ENCODE assay signal across 25 cellular contexts in genomic region chr7:5610500-5611186, GRCh38. TPM values are rescaled to one million over a fixed set of nuclear protein-coding genes. Genes with fewer than 3 reads are reported as not detected.
DNase-seq lines count a peak whose midpoint lies in the region; TF ChIP-seq lines count a peak whose summit lies in the region.
"Had no signal": no experiment of that assay in that cellular context is flagged by ENCODE, and none has a peak within 500 bp of the region (broad histone marks: within the 10 kb centered on the region; RNA-seq: fewer than 3 reads in every experiment).

No MANE protein-coding gene starts in this region.

- no peak for TF ChIP-seq EP300 in neural cell (conservative IDR thresholded peaks at IDR 0.05; ENCODE audit: poor library complexity, severe bottlenecking)

- peaks cover 40% of the 10 kb centered on the region for H3K4me1 ChIP-seq in BLaER1
- no peaks in the 10 kb centered on the region for H3K4me1 ChIP-seq in Caco-2
- H3K4me1 ChIP-seq: gastroesophageal sphincter had no signal

- H3K9ac ChIP-seq in BLaER1 (no peak overlapping the region), neural cell (ENCODE audit: low read length) (no peak overlapping the region)

- no peaks in the 10 kb centered on the region for H3K36me3 Mint-ChIP-seq in chondrocyte (ENCODE audit: low read depth)
- peaks cover 35% of the 10 kb centered on the region for H3K36me3 Mint-ChIP-seq in Caco-2 (ENCODE audit: insufficient read depth, unreplicated experiment)
- H3K36me3 Mint-ChIP-seq: natural killer cell treated with Interleukin-12 subunit alpha and Interleukin-12 subunit beta and Interleukin-15 and Interleukin-18, amount 100 ng/mL, for 72 hours had no signal

- H3K79me2 ChIP-seq in neural cell (replicated peaks; ENCODE audit: insufficient read depth, low read length): no peaks in the 10 kb centered on the region

- intact Hi-C loops in Caco-2 (cut with micrococcal nuclease; ENCODE audit: unreplicated experiment): no loop called here

- H3K27ac Mint-ChIP-seq in chondrocyte (ENCODE audit: unreplicated experiment) (peak overlapping the region; percentile 61), Caco-2 (ENCODE audit: unreplicated experiment) (no peak overlapping the region)
- H3K27ac Mint-ChIP-seq: activated CD4-positive, alpha-beta memory T cell treated with anti-CD3 and anti-CD28 coated beads, Interleukin-2, amount 10 ng/mL, durations not matched to agents 7 days and 5 days; B cell; natural killer cell treated with Interleukin-12 subunit alpha and Interleukin-12 subunit beta and Interleukin-15 and Interleukin-18, amount 100 ng/mL, for 72 hours; stimulated activated naive CD8-positive, alpha-beta T cell treated with anti-CD3 and anti-CD28 coated beads, Interleukin-15, Interleukin-2, amounts not matched to agents 100 ng/mL and 50 ng/mL, for 24 hours; T-helper 2 cell treated with Interferon-gamma antibody and Interleukin-4, amounts not matched to agents 5 μg/mL and 100 μg/mL, for 36 hours had no signal

- H3K4me3 ChIP-seq in BLaER1 (no peak overlapping the region), neural cell (ENCODE audit: low read length) (no peak overlapping the region), Caco-2 (ENCODE audit: low read depth, low read length) (no peak overlapping the region)
- H3K4me3 ChIP-seq: gastroesophageal sphincter, lung, testis had no signal

- no peaks in the 10 kb centered on the region for H3F3A ChIP-seq in neural cell (ENCODE audit: insufficient read depth, low read length, poor library complexity, severe bottlenecking)

- POLR2A ChIA-PET in Caco-2 (lab: Charles Lee) (no interaction called here), HEK293T (lab: Yijun Ruan, JAX) (no interaction called here)

- H3K4me2 ChIP-seq in BLaER1 (peak overlapping the region; percentile 71), neural cell (ENCODE audit: low read length) (no peak overlapping the region)

- peak overlapping the region; percentile 49; the same call in 1 of the 2 replicates for H3K27ac ChIP-seq in BLaER1
- no peak overlapping the region for H3K27ac ChIP-seq in neural cell (ENCODE audit: low read length)
- H3K27ac ChIP-seq: gastroesophageal sphincter, testis had no signal

- TF ChIP-seq CTCF in chondrocyte (IDR thresholded peaks at IDR 0.05): no peak
- TF ChIP-seq CTCF in neural cell (IDR thresholded peaks at IDR 0.05; ENCODE audit: poor library complexity, severe bottlenecking): no peak
- TF ChIP-seq CTCF in Caco-2 (IDR thresholded peaks at IDR 0.05; ENCODE audit: insufficient read depth in 1 of 2, low read depth in 1 of 2, low read length in 1 of 2, severe bottlenecking in 1 of 2, unreplicated experiment in 1 of 2): no peak

- H3K36me3 ChIP-seq in BLaER1 (peaks cover 31% of the 10 kb centered on the region; the same call in 1 of the 2 replicates), neural cell (ENCODE audit: insufficient read depth, low read length) (no peaks in the 10 kb centered on the region), Caco-2 (ENCODE audit: control insufficient read depth, insufficient read depth, low read length) (no peaks in the 10 kb centered on the region)

- no peaks in the 10 kb centered on the region for H3K9me2 ChIP-seq in neural cell (ENCODE audit: insufficient read depth, low read length)

- H3K9me3 ChIP-seq in BLaER1 (no peaks in the 10 kb centered on the region), neural cell (ENCODE audit: low read length) (no peaks in the 10 kb centered on the region), Caco-2 (no peaks in the 10 kb centered on the region)
- H3K9me3 ChIP-seq: gastroesophageal sphincter, testis had no signal

- H4K20me1 ChIP-seq in BLaER1: peaks cover 31% of the 10 kb centered on the region; the same call in 1 of the 2 replicates
- H4K20me1 ChIP-seq in neural cell (ENCODE audit: insufficient read depth): no peaks in the 10 kb centered on the region

- H3K27me3 Mint-ChIP-seq in chondrocyte (ENCODE audit: low read depth) (no peaks in the 10 kb centered on the region), Caco-2 (ENCODE audit: insufficient read depth, unreplicated experiment) (no peaks in the 10 kb centered on the region)
- H3K27me3 Mint-ChIP-seq: activated CD4-positive, alpha-beta memory T cell treated with anti-CD3 and anti-CD28 coated beads, Interleukin-2, amount 10 ng/mL, durations not matched to agents 7 days and 5 days; B cell; natural killer cell treated with Interleukin-12 subunit alpha and Interleukin-12 subunit beta and Interleukin-15 and Interleukin-18, amount 100 ng/mL, for 72 hours; stimulated activated naive CD8-positive, alpha-beta T cell treated with anti-CD3 and anti-CD28 coated beads, Interleukin-15, Interleukin-2, amounts not matched to agents 100 ng/mL and 50 ng/mL, for 24 hours had no signal

- DNase-seq in NCI-H2171 (lab: John Stamatoyannopoulos, UW): peak; percentile 46
- no peak for DNase-seq in chondrocyte (ENCODE audit: low spot score)
- DNase-seq in effector CD4-positive, alpha-beta T cell: no peak
- no peak for DNase-seq in Caco-2
- no peak for DNase-seq in HEK293T (ENCODE audit: extremely low spot score)
- DNase-seq: activated CD4-positive, alpha-beta memory T cell treated with anti-CD3 and anti-CD28 coated beads, Interleukin-2, amount 10 ng/mL, durations not matched to agents 7 days and 5 days; activated CD4-positive, alpha-beta T cell treated with anti-CD3 and anti-CD28 coated beads for 1 hour; activated CD8-positive, alpha-beta memory T cell treated with anti-CD3 and anti-CD28 coated beads, Interleukin-2, amount 50 U/mL, for 4 hours; activated naive CD4-positive, alpha-beta T cell treated with anti-CD3 and anti-CD28 coated beads, Interleukin-2, amount 50 U/mL, for 16 hours; amygdala; HCEC 1CT; hippocampal formation; NCI-H1048; PC-3; Right ventricle myocardium superior; stimulated activated CD4-positive, alpha-beta T cell treated with anti-CD3 and anti-CD28 coated beads, Interleukin-1b, Interleukin-23, amount 100 ng/mL, for 48 hours; testis had no signal

- no peak for TF ChIP-seq RAD21 in neural cell (conservative IDR thresholded peaks at IDR 0.05)

- H3K4me1 Mint-ChIP-seq in chondrocyte (ENCODE audit: low read depth) (peaks cover 9% of the 10 kb centered on the region), Caco-2 (ENCODE audit: low read depth, unreplicated experiment) (no peaks in the 10 kb centered on the region)
- H3K4me1 Mint-ChIP-seq: B cell had no signal

- H3K27me3 ChIP-seq in BLaER1 (no peaks in the 10 kb centered on the region), neural cell (ENCODE audit: insufficient read depth, low read depth, low read length) (no peaks in the 10 kb centered on the region), Caco-2 (replicated peaks; ENCODE audit: control insufficient read depth, insufficient read depth, low read length) (no peaks in the 10 kb centered on the region)
- H3K27me3 ChIP-seq: testis had no signal

- H2AFZ ChIP-seq in neural cell (ENCODE audit: low read depth, low read length): no peak overlapping the region

- H3K9me3 Mint-ChIP-seq in chondrocyte (ENCODE audit: low read depth) (no peaks in the 10 kb centered on the region), Caco-2 (ENCODE audit: unreplicated experiment) (no peaks in the 10 kb centered on the region)
- H3K9me3 Mint-ChIP-seq: activated CD4-positive, alpha-beta memory T cell treated with anti-CD3 and anti-CD28 coated beads, Interleukin-2, amount 10 ng/mL, durations not matched to agents 7 days and 5 days; natural killer cell treated with Interleukin-12 subunit alpha and Interleukin-12 subunit beta and Interleukin-15 and Interleukin-18, amount 100 ng/mL, for 72 hours; stimulated activated naive CD8-positive, alpha-beta T cell treated with anti-CD3 and anti-CD28 coated beads, Interleukin-15, Interleukin-2, amounts not matched to agents 100 ng/mL and 50 ng/mL, for 24 hours; T-helper 2 cell treated with Interferon-gamma antibody and Interleukin-4, amounts not matched to agents 5 μg/mL and 100 μg/mL, for 36 hours had no signal

- no TSS peak for BruUV-seq in Caco-2 (replicated peaks; lab: Mats Ljungman, UMichigan)

- no peak overlapping the region for H3K4me3 Mint-ChIP-seq in chondrocyte (ENCODE audit: unreplicated experiment)
- no peak overlapping the region for H3K4me3 Mint-ChIP-seq in Caco-2 (ENCODE audit: unreplicated experiment)
- H3K4me3 Mint-ChIP-seq: activated CD4-positive, alpha-beta memory T cell treated with anti-CD3 and anti-CD28 coated beads, Interleukin-2, amount 10 ng/mL, durations not matched to agents 7 days and 5 days; B cell; natural killer cell treated with Interleukin-12 subunit alpha and Interleukin-12 subunit beta and Interleukin-15 and Interleukin-18, amount 100 ng/mL, for 72 hours; stimulated activated naive CD8-positive, alpha-beta T cell treated with anti-CD3 and anti-CD28 coated beads, Interleukin-15, Interleukin-2, amounts not matched to agents 100 ng/mL and 50 ng/mL, for 24 hours; T-helper 2 cell treated with Interferon-gamma antibody and Interleukin-4, amounts not matched to agents 5 μg/mL and 100 μg/mL, for 36 hours had no signal

- CTCF ChIA-PET in Caco-2 (lab: Charles Lee) (no interaction called here), HEK293T (lab: Yijun Ruan, JAX) (interaction anchor here (0.7 to 1.5 kb wide), 3 partner anchors 26 to 54 kb away, joined by 3 to 5 read pairs (median 4); no protein-coding TSS in a partner anchor)

TF ChIP-seq in neural cell, 6 proteins besides CTCF, POLR2A, EP300 and RAD21 (continues in another document):
- TF ChIP-seq TAF1 (IDR thresholded peaks at IDR 0.05; ENCODE audit: low read depth): no peak

TF ChIP-seq in HEK293T, 16 proteins besides CTCF, POLR2A, EP300 and RAD21:
- TF ChIP-seq LEF1 (IDR thresholded peaks at IDR 0.05; ENCODE audit: borderline replicate concordance) (no peak), BHLHE40 (IDR thresholded peaks at IDR 0.05; ENCODE audit: borderline replicate concordance) (no peak), SUZ12 (IDR thresholded peaks at IDR 0.05) (no peak), L3MBTL2 (conservative IDR thresholded peaks at IDR 0.05) (no peak), PKNOX1 (IDR thresholded peaks at IDR 0.05) (no peak), FOXK2 (IDR thresholded peaks at IDR 0.05) (no peak), FOXM1 (IDR thresholded peaks at IDR 0.05; ENCODE audit: borderline replicate concordance) (no peak), HDGF (IDR thresholded peaks at IDR 0.05; ENCODE audit: borderline replicate concordance) (no peak), NFRKB (IDR thresholded peaks at IDR 0.05) (no peak)
TF ChIP-seq in HEK293T: peak in this region for 0.

RNA-seq across cellular contexts. Expression of gene FSCN1, which starts 18.0 kb away (rescaled TPM):
- total RNA-seq in chondrocyte (166 to 210 TPM (median 167 TPM) in 3 replicates), Caco-2 (2022) (78.2 and 91.0 TPM in 2 replicates)
- polyA plus RNA-seq in neural cell: 207 and 242 TPM in 2 replicates
- polyA minus RNA-seq in neural cell: 292 and 359 TPM in 2 replicates
